1 cellular context compared by ENCODE assay signal in the genomic region with DNA sequence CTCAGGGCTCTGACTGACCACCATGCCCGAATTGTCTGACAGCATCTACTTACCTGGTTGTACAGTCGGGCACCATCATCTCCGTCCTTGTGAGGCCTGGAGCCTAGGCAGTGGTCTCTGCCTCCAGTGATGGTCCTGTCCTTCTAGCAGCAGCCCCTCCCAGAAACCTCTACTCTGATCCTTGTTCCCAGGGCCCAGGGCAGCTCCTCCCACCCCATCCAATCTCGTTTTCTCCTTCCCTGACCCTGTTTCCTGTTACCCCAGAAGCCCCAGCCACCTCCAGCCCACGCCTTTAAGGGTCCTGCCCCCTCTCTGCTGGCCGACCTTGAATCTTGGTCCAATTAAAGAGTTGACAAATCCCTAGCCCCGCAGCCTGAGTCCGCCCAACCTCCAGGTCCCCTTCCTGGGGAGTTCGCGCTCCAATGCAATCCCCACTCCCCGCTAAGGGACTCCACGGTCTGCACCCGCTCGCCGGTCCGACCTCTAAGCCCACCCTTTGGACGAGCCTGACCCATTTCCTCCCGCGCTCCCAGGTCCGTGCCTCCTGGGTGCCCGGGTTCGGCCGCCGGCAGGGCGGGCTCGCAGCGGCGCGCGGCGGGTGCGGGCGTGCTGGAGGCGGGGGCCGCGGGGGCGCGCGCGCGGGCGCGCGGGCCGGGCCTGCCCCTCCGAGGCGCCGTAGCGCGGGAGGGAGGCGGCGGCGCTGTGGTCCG.
TF ChIP-seq lines count a peak whose summit lies in the region.

A gene with protein sequence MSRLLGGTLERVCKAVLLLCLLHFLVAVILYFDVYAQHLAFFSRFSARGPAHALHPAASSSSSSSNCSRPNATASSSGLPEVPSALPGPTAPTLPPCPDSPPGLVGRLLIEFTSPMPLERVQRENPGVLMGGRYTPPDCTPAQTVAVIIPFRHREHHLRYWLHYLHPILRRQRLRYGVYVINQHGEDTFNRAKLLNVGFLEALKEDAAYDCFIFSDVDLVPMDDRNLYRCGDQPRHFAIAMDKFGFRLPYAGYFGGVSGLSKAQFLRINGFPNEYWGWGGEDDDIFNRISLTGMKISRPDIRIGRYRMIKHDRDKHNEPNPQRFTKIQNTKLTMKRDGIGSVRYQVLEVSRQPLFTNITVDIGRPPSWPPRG (plus strand): TSS at position 660 of the 710 bp plus-strand sequence. CDS start 1,951 bp downstream, outside the sequence.

TF ChIP-seq in HEK293, 187 proteins besides CTCF, POLR2A, EP300 and RAD21 (continued from another document):
- TF ChIP-seq, protein P1, sequence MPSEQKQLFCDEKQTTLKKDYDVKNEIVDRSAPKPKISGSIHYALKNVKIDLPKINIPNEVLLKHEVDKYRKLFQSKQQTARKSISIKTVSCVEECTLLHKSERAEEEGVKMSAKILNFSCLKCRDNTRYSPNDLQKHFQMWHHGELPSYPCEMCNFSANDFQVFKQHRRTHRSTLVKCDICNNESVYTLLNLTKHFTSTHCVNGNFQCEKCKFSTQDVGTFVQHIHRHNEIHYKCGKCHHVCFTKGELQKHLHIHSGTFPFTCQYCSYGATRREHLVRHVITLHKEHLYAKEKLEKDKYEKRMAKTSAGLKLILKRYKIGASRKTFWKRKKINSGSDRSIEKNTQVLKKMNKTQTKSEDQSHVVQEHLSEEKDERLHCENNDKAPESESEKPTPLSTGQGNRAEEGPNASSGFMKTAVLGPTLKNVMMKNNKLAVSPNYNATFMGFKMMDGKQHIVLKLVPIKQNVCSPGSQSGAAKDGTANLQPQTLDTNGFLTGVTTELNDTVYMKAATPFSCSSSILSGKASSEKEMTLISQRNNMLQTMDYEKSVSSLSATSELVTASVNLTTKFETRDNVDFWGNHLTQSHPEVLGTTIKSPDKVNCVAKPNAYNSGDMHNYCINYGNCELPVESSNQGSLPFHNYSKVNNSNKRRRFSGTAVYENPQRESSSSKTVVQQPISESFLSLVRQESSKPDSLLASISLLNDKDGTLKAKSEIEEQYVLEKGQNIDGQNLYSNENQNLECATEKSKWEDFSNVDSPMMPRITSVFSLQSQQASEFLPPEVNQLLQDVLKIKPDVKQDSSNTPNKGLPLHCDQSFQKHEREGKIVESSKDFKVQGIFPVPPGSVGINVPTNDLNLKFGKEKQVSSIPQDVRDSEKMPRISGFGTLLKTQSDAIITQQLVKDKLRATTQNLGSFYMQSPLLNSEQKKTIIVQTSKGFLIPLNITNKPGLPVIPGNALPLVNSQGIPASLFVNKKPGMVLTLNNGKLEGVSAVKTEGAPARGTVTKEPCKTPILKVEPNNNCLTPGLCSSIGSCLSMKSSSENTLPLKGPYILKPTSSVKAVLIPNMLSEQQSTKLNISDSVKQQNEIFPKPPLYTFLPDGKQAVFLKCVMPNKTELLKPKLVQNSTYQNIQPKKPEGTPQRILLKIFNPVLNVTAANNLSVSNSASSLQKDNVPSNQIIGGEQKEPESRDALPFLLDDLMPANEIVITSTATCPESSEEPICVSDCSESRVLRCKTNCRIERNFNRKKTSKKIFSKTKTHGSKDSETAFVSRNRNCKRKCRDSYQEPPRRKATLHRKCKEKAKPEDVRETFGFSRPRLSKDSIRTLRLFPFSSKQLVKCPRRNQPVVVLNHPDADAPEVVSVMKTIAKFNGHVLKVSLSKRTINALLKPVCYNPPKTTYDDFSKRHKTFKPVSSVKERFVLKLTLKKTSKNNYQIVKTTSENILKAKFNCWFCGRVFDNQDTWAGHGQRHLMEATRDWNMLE (tag by site-specific recombination; conservative IDR thresholded peaks at IDR 0.05; ENCODE audit: low read depth), result no peak
- TF ChIP-seq ZBTB48 (tag by site-specific recombination; IDR thresholded peaks at IDR 0.05) (peak; percentile 62; the same call in 1 of the 2 replicates), TRIM28 (IDR thresholded peaks at IDR 0.05; ENCODE audit: borderline replicate concordance, low read length) (no peak), GLIS1 (tag by site-specific recombination; IDR thresholded peaks at IDR 0.05) (no peak), ZNF140 (tag by site-specific recombination; IDR thresholded peaks at IDR 0.05) (no peak), MZF1 (tag by site-specific recombination; IDR thresholded peaks at IDR 0.05; ENCODE audit: borderline replicate concordance) (peak; percentile 82; the same call in 1 of the 2 replicates), GLIS2 (tag by site-specific recombination; IDR thresholded peaks at IDR 0.05) (peak; percentile 18; the same call in 1 of the 2 replicates), ZNF837 (tag by site-specific recombination; IDR thresholded peaks at IDR 0.05) (no peak), ZNF239 (tag by site-specific recombination; IDR thresholded peaks at IDR 0.05) (no peak), ZFP37 (tag by site-specific recombination; IDR thresholded peaks at IDR 0.05) (no peak), HOXA7 (CRISPR knock-in tag; IDR thresholded peaks at IDR 0.05; ENCODE audit: borderline replicate concordance) (no peak), ZSCAN30 (tag by site-specific recombination; IDR thresholded peaks at IDR 0.05) (no peak), MEIS1 (CRISPR knock-in tag; IDR thresholded peaks at IDR 0.05; ENCODE audit: borderline replicate concordance) (no peak), ZNF747 (tag by site-specific recombination; IDR thresholded peaks at IDR 0.05) (no peak), SP2 (tag by site-specific recombination; IDR thresholded peaks at IDR 0.05) (peak; percentile 90), ZNF654 (tag by site-specific recombination; IDR thresholded peaks at IDR 0.05; ENCODE audit: low read depth) (no peak), ZNF202 (tag by site-specific recombination; IDR thresholded peaks at IDR 0.05; ENCODE audit: borderline replicate concordance) (no peak), KLF7 (tag by site-specific recombination; IDR thresholded peaks at IDR 0.05; ENCODE audit: borderline replicate concordance) (0 out of 2 replicates have a peak, but pooled peaks have one; percentile 23), PRDM1 (tag by site-specific recombination; IDR thresholded peaks at IDR 0.05) (no peak), ZBTB20 (tag by site-specific recombination; IDR thresholded peaks at IDR 0.05) (peak; percentile 100), KLF8 (tag by site-specific recombination; IDR thresholded peaks at IDR 0.05) (peak; percentile 34; the same call in 1 of the 2 replicates), ZNF610 (tag by site-specific recombination; IDR thresholded peaks at IDR 0.05; ENCODE audit: borderline replicate concordance) (no peak), SP3 (tag by site-specific recombination; IDR thresholded peaks at IDR 0.05) (peak; percentile 74)
- TF ChIP-seq, protein P2, sequence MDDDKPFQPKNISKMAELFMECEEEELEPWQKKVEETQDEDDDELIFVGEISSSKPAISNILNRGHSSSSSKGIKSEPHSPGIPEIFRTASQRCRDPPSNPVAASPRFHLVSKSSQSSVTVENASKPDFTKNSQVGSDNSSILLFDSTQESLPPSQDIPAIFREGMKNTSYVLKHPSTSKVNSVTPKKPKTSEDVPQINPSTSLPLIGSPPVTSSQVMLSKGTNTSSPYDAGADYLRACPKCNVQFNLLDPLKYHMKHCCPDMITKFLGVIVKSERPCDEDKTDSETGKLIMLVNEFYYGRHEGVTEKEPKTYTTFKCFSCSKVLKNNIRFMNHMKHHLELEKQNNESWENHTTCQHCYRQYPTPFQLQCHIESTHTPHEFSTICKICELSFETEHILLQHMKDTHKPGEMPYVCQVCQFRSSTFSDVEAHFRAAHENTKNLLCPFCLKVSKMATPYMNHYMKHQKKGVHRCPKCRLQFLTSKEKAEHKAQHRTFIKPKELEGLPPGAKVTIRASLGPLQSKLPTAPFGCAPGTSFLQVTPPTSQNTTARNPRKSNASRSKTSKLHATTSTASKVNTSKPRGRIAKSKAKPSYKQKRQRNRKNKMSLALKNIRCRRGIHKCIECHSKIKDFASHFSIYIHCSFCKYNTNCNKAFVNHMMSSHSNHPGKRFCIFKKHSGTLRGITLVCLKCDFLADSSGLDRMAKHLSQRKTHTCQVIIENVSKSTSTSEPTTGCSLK (tag by site-specific recombination; IDR thresholded peaks at IDR 0.05), result no peak
- TF ChIP-seq, protein P3, sequence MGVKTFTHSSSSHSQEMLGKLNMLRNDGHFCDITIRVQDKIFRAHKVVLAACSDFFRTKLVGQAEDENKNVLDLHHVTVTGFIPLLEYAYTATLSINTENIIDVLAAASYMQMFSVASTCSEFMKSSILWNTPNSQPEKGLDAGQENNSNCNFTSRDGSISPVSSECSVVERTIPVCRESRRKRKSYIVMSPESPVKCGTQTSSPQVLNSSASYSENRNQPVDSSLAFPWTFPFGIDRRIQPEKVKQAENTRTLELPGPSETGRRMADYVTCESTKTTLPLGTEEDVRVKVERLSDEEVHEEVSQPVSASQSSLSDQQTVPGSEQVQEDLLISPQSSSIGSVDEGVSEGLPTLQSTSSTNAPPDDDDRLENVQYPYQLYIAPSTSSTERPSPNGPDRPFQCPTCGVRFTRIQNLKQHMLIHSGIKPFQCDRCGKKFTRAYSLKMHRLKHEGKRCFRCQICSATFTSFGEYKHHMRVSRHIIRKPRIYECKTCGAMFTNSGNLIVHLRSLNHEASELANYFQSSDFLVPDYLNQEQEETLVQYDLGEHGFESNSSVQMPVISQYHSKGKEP (tag by site-specific recombination; IDR thresholded peaks at IDR 0.05), result no peak
- TF ChIP-seq, protein P4, sequence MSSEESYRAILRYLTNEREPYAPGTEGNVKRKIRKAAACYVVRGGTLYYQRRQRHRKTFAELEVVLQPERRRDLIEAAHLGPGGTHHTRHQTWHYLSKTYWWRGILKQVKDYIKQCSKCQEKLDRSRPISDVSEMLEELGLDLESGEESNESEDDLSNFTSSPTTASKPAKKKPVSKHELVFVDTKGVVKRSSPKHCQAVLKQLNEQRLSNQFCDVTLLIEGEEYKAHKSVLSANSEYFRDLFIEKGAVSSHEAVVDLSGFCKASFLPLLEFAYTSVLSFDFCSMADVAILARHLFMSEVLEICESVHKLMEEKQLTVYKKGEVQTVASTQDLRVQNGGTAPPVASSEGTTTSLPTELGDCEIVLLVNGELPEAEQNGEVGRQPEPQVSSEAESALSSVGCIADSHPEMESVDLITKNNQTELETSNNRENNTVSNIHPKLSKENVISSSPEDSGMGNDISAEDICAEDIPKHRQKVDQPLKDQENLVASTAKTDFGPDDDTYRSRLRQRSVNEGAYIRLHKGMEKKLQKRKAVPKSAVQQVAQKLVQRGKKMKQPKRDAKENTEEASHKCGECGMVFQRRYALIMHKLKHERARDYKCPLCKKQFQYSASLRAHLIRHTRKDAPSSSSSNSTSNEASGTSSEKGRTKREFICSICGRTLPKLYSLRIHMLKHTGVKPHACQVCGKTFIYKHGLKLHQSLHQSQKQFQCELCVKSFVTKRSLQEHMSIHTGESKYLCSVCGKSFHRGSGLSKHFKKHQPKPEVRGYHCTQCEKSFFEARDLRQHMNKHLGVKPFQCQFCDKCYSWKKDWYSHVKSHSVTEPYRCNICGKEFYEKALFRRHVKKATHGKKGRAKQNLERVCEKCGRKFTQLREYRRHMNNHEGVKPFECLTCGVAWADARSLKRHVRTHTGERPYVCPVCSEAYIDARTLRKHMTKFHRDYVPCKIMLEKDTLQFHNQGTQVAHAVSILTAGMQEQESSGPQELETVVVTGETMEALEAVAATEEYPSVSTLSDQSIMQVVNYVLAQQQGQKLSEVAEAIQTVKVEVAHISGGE (tag by site-specific recombination; conservative IDR thresholded peaks at IDR 0.05; ENCODE audit: low read depth), result peak; percentile 81
- TF ChIP-seq, protein P5, sequence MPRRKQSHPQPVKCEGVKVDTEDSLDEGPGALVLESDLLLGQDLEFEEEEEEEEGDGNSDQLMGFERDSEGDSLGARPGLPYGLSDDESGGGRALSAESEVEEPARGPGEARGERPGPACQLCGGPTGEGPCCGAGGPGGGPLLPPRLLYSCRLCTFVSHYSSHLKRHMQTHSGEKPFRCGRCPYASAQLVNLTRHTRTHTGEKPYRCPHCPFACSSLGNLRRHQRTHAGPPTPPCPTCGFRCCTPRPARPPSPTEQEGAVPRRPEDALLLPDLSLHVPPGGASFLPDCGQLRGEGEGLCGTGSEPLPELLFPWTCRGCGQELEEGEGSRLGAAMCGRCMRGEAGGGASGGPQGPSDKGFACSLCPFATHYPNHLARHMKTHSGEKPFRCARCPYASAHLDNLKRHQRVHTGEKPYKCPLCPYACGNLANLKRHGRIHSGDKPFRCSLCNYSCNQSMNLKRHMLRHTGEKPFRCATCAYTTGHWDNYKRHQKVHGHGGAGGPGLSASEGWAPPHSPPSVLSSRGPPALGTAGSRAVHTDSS (tag by site-specific recombination; IDR thresholded peaks at IDR 0.05), result no peak
- TF ChIP-seq, protein P6, sequence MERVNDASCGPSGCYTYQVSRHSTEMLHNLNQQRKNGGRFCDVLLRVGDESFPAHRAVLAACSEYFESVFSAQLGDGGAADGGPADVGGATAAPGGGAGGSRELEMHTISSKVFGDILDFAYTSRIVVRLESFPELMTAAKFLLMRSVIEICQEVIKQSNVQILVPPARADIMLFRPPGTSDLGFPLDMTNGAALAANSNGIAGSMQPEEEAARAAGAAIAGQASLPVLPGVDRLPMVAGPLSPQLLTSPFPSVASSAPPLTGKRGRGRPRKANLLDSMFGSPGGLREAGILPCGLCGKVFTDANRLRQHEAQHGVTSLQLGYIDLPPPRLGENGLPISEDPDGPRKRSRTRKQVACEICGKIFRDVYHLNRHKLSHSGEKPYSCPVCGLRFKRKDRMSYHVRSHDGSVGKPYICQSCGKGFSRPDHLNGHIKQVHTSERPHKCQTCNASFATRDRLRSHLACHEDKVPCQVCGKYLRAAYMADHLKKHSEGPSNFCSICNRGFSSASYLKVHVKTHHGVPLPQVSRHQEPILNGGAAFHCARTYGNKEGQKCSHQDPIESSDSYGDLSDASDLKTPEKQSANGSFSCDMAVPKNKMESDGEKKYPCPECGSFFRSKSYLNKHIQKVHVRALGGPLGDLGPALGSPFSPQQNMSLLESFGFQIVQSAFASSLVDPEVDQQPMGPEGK (tag by site-specific recombination; IDR thresholded peaks at IDR 0.05), result peak; percentile 67
- TF ChIP-seq, protein P7, sequence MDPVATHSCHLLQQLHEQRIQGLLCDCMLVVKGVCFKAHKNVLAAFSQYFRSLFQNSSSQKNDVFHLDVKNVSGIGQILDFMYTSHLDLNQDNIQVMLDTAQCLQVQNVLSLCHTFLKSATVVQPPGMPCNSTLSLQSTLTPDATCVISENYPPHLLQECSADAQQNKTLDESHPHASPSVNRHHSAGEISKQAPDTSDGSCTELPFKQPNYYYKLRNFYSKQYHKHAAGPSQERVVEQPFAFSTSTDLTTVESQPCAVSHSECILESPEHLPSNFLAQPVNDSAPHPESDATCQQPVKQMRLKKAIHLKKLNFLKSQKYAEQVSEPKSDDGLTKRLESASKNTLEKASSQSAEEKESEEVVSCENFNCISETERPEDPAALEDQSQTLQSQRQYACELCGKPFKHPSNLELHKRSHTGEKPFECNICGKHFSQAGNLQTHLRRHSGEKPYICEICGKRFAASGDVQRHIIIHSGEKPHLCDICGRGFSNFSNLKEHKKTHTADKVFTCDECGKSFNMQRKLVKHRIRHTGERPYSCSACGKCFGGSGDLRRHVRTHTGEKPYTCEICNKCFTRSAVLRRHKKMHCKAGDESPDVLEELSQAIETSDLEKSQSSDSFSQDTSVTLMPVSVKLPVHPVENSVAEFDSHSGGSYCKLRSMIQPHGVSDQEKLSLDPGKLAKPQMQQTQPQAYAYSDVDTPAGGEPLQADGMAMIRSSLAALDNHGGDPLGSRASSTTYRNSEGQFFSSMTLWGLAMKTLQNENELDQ (tag by site-specific recombination; IDR thresholded peaks at IDR 0.05; ENCODE audit: low read depth), result no peak
- TF ChIP-seq, protein P8, sequence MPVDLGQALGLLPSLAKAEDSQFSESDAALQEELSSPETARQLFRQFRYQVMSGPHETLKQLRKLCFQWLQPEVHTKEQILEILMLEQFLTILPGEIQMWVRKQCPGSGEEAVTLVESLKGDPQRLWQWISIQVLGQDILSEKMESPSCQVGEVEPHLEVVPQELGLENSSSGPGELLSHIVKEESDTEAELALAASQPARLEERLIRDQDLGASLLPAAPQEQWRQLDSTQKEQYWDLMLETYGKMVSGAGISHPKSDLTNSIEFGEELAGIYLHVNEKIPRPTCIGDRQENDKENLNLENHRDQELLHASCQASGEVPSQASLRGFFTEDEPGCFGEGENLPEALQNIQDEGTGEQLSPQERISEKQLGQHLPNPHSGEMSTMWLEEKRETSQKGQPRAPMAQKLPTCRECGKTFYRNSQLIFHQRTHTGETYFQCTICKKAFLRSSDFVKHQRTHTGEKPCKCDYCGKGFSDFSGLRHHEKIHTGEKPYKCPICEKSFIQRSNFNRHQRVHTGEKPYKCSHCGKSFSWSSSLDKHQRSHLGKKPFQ (tag by site-specific recombination; IDR thresholded peaks at IDR 0.05), result no peak
